Comparison of ENCODE assay signal across 8 cellular contexts in genomic region chr1:226000493-226000981, GRCh38. TPM values are rescaled to one million over a fixed set of nuclear protein-coding genes. Genes with fewer than 3 reads are reported as not detected.
DNase-seq lines count a peak whose midpoint lies in the region; ATAC-seq, FAIRE-seq and TF ChIP-seq lines count a peak whose summit lies in the region.
"Not testable (repeated sequence)": the region's sequence is repeated elsewhere in the genome, so short reads cannot be mapped to it uniquely, and the experiment has no call there.

No MANE protein-coding gene starts in this region.

- peaks cover 85% of the 10 kb centered on the region for H3K4me1 ChIP-seq in CD8-positive, alpha-beta T cell (ENCODE audit: insufficient read depth, low read length)
- H3K4me1 ChIP-seq in MM.1S (ENCODE audit: low read length) (peaks cover 29% of the 10 kb centered on the region), endodermal cell (ENCODE audit: control insufficient read depth, insufficient read depth, low read length) (peaks cover 23% of the 10 kb centered on the region)
- not testable (repeated sequence) for H3K4me1 ChIP-seq in small intestine (ENCODE audit: control insufficient read depth in 2 of 2, insufficient read depth in 1 of 2, low read depth in 1 of 2, low read length in 1 of 2)

- peaks cover 23% of the 10 kb centered on the region for H3K36me3 Mint-ChIP-seq in CD8-positive, alpha-beta T cell
- peaks cover 26% of the 10 kb centered on the region for H3K36me3 Mint-ChIP-seq in activated B cell treated with CpG ODN at 0.5 μM for 24 hours (ENCODE audit: low read depth)
- not testable (repeated sequence) for H3K36me3 Mint-ChIP-seq in activated naive CD8-positive, alpha-beta T cell; endodermal cell (ENCODE audit: low read depth); memory B cell; type B pancreatic cell

- not testable (repeated sequence) for H3K27me3 ChIP-seq in CD8-positive, alpha-beta T cell (ENCODE audit: insufficient read depth, low read length); MM.1S (replicated peaks; ENCODE audit: insufficient read depth, low read length); endodermal cell (ENCODE audit: control insufficient read depth, insufficient read depth, low read length, poor library complexity, severe bottlenecking); small intestine (ENCODE audit: control insufficient read depth in 2 of 2, insufficient read depth in 2 of 2, low read length in 2 of 2)

- not testable (repeated sequence) for H3K27me3 Mint-ChIP-seq in CD8-positive, alpha-beta T cell (ENCODE audit: low read depth); activated B cell treated with CpG ODN at 0.5 μM for 24 hours; activated naive CD8-positive, alpha-beta T cell; endodermal cell (ENCODE audit: insufficient read depth); memory B cell; type B pancreatic cell

- WGBS in endodermal cell (ENCODE audit: insufficient coverage in 1 of 2, insufficient read length in 1 of 2), 2 experiments = 89 to 96% methylated on average over 17 to 21 of the region's 21 CpGs
- WGBS in small intestine, 3 donors = 86 to 90% (median 86%) methylated on average over 21 of the region's 21 CpGs

- H3K27ac ChIP-seq in CD8-positive, alpha-beta T cell (ENCODE audit: low read depth, low read length) = peak overlapping the region; percentile 99
- H3K27ac ChIP-seq in MM.1S (ENCODE audit: low read length) (peak overlapping the region; percentile 96; the same call in 1 of the 2 replicates), small intestine (ENCODE audit: low read depth in 1 of 2, low read length in 1 of 2) (peak overlapping the region; percentile 79 to 100)
- not testable (repeated sequence) for H3K27ac ChIP-seq in endodermal cell (ENCODE audit: low read depth, low read length)

- not testable (repeated sequence) for H3K36me3 ChIP-seq in CD8-positive, alpha-beta T cell (ENCODE audit: insufficient read depth, low read length); MM.1S (replicated peaks; ENCODE audit: insufficient read depth, low read length); small intestine (ENCODE audit: control insufficient read depth in 2 of 2, insufficient read depth in 2 of 2, low read length in 2 of 2)
- peaks cover 13% of the 10 kb centered on the region for H3K36me3 ChIP-seq in endodermal cell (ENCODE audit: control insufficient read depth, insufficient read depth, low read length)

- H3K4me3 Mint-ChIP-seq in CD8-positive, alpha-beta T cell = peak overlapping the region; percentile 100
- H3K4me3 Mint-ChIP-seq in activated B cell treated with CpG ODN at 0.5 μM for 24 hours (peak overlapping the region; percentile 100), memory B cell (peak overlapping the region; percentile 100), type B pancreatic cell (peak overlapping the region; percentile 100)
- H3K4me3 Mint-ChIP-seq in activated naive CD8-positive, alpha-beta T cell = peak overlapping the region; percentile 100
- H3K4me3 Mint-ChIP-seq in endodermal cell = not testable (repeated sequence)

- peaks cover 20% of the 10 kb centered on the region for H3F3A ChIP-seq in MM.1S (ENCODE audit: insufficient read depth, low read length)

- peak overlapping the region; percentile 100 for H3K27ac Mint-ChIP-seq in CD8-positive, alpha-beta T cell
- H3K27ac Mint-ChIP-seq in activated B cell treated with CpG ODN at 0.5 μM for 24 hours = peak overlapping the region; percentile 100
- H3K27ac Mint-ChIP-seq in activated naive CD8-positive, alpha-beta T cell = peak overlapping the region; percentile 100
- peak overlapping the region; percentile 92 for H3K27ac Mint-ChIP-seq in endodermal cell
- peak overlapping the region; percentile 100 for H3K27ac Mint-ChIP-seq in memory B cell
- peak overlapping the region; percentile 99 for H3K27ac Mint-ChIP-seq in type B pancreatic cell

- H3K4me2 ChIP-seq in MM.1S (ENCODE audit: low read depth, low read length) = peak overlapping the region; percentile 83

- not testable (repeated sequence) for H4K20me1 ChIP-seq in MM.1S (ENCODE audit: insufficient read depth, low read length)

- CTCF ChIA-PET in CD8-positive, alpha-beta T cell (lab: Charles Lee) = interaction anchor here (0.9 to 2.0 kb wide), 2 partner anchors 13 to 64 kb away, joined by 3 to 16 read pairs; no protein-coding TSS in a partner anchor
- CTCF ChIA-PET in activated B cell treated with CpG ODN at 0.5 μM for 24 hours (lab: Charles Lee) = interaction anchor here (0.8 to 6.6 kb wide), 3 partner anchors 62 to 533 kb away, joined by 3 to 56 read pairs (median 8); partner anchors contain the start of gene H3-3A

- intact Hi-C loops in CD8-positive, alpha-beta T cell (cut with DNase I, micrococcal nuclease) = loop anchor here in 1 of 2 experiments (5.0 kb wide), 1 partner anchor 937 kb away; no protein-coding TSS in a partner anchor
- intact Hi-C loops in activated B cell treated with CpG ODN at 0.5 μM for 24 hours (cut with micrococcal nuclease) = loop anchor here (5.0 kb wide), 1 partner anchor 187 kb away; the partner anchor contains the start of gene ACBD3

- not testable (repeated sequence) for TF ChIP-seq CTCF in CD8-positive, alpha-beta T cell (IDR thresholded peaks at IDR 0.05); MM.1S (IDR thresholded peaks at IDR 0.05; ENCODE audit: low read length); activated B cell treated with CpG ODN at 0.5 μM for 24 hours (IDR thresholded peaks at IDR 0.05); endodermal cell (conservative IDR thresholded peaks at IDR 0.05); type B pancreatic cell (conservative IDR thresholded peaks at IDR 0.05)

- peak overlapping the region; percentile 55; the same call in 1 of the 2 replicates for H2AFZ ChIP-seq in MM.1S (ENCODE audit: low read length)

- POLR2A ChIA-PET in CD8-positive, alpha-beta T cell (lab: Charles Lee) = interaction anchor here (0.6 to 3.1 kb wide), 21 partner anchors 12 to 1818 kb away, joined by 3 to 195 read pairs (median 8); partner anchors contain the start of genes H3-3A, LBR, PYCR2 and SRP9
- POLR2A ChIA-PET in activated B cell treated with CpG ODN at 0.5 μM for 24 hours (lab: Charles Lee) = interaction anchor here (0.9 to 15.0 kb wide), 26 partner anchors 10 to 574 kb away, joined by 3 to 617 read pairs (median 10); partner anchors contain the start of genes H3-3A, LBR, PYCR2 and SRP9

- H3K4me1 Mint-ChIP-seq in CD8-positive, alpha-beta T cell (ENCODE audit: low read depth) = peaks cover 73% of the 10 kb centered on the region
- H3K4me1 Mint-ChIP-seq in activated B cell treated with CpG ODN at 0.5 μM for 24 hours (peaks cover 83% of the 10 kb centered on the region), endodermal cell (peaks cover 34% of the 10 kb centered on the region), memory B cell (peaks cover 41% of the 10 kb centered on the region), type B pancreatic cell (ENCODE audit: unreplicated experiment) (peaks cover 34% of the 10 kb centered on the region)
- H3K4me1 Mint-ChIP-seq in activated naive CD8-positive, alpha-beta T cell (ENCODE audit: low read depth) = peaks cover 76% of the 10 kb centered on the region

- not testable (repeated sequence) for ATAC-seq in CD8-positive, alpha-beta T cell; activated B cell treated with CpG ODN at 0.5 μM for 24 hours (ENCODE audit: low read depth); memory B cell (ENCODE audit: low read depth)

- peak overlapping the region; percentile 91 for H3K9ac ChIP-seq in MM.1S (ENCODE audit: low read length)
- not testable (repeated sequence) for H3K9ac ChIP-seq in endodermal cell (ENCODE audit: extremely low read depth, low read length, poor library complexity, severe bottlenecking)

- H3K79me2 ChIP-seq in MM.1S (ENCODE audit: low read length) = peaks cover 36% of the 10 kb centered on the region

- H3K9me3 ChIP-seq in CD8-positive, alpha-beta T cell (ENCODE audit: low read length); MM.1S (replicated peaks; ENCODE audit: insufficient read depth, low read length); endodermal cell (ENCODE audit: control insufficient read depth, low read length); small intestine (ENCODE audit: control insufficient read depth, low read depth): not testable (repeated sequence)

- not testable (repeated sequence) for H3K9me2 ChIP-seq in MM.1S (replicated peaks; ENCODE audit: insufficient read depth, low read length)

- peak overlapping the region; percentile 66 for H3K4me3 ChIP-seq in CD8-positive, alpha-beta T cell (ENCODE audit: low read depth, low read length)
- H3K4me3 ChIP-seq in MM.1S (ENCODE audit: low read length) (peak overlapping the region; percentile 67), endodermal cell (ENCODE audit: low read length) (peak overlapping the region; percentile 78)
- H3K4me3 ChIP-seq in small intestine (ENCODE audit: low read depth in 1 of 2, low read length in 2 of 2) = not testable (repeated sequence)

- FAIRE-seq in small intestine (lab: Jason Lieb, UNC) = not testable (repeated sequence)

- not testable (repeated sequence) for H3K9me3 Mint-ChIP-seq in CD8-positive, alpha-beta T cell; activated B cell treated with CpG ODN at 0.5 μM for 24 hours; activated naive CD8-positive, alpha-beta T cell (ENCODE audit: low read depth); endodermal cell; memory B cell; type B pancreatic cell

- peak in 2 of 7 experiments; percentile 22 to 40 for DNase-seq in CD8-positive, alpha-beta T cell
- not testable (repeated sequence) for DNase-seq in MM.1S; activated B cell treated with CpG ODN at 0.5 μM for 24 hours; endodermal cell; memory B cell (ENCODE audit: low spot score in 2 of 2); small intestine; type B pancreatic cell (ENCODE audit: extremely low spot score, unreplicated experiment)

RNA-seq across cellular contexts. Expression of gene SDE2, which starts 1.4 kb away (rescaled TPM):
- total RNA-seq in CD8-positive, alpha-beta T cell = 10 to 100 TPM; 53.3 to 55.3 TPM
- 21.1 and 21.8 TPM in 2 replicates for total RNA-seq in activated B cell treated with CpG ODN at 0.5 μM for 24 hours
- 10 to 100 TPM; 19.0 to 21.6 TPM for total RNA-seq in endodermal cell
- 13.3 TPM for polyA plus RNA-seq in endodermal cell (2013, experiment 1 of 2)
- polyA plus RNA-seq in endodermal cell (2013, experiment 2 of 2) = 12.3 TPM
- 10 to 100 TPM in 1 of 3 donors, 1 to 10 TPM in 2; 7.8 to 10.9 (median 8.5) TPM for polyA plus RNA-seq in small intestine
- total RNA-seq in type B pancreatic cell (ENCODE audit: low replicate concordance) = 15.0 and 15.1 TPM in 2 replicates

RNA-seq across cellular contexts. Expression of gene LEFTY2, which starts 59.5 kb away (rescaled TPM):
- total RNA-seq in CD8-positive, alpha-beta T cell = not detected
- total RNA-seq in activated B cell treated with CpG ODN at 0.5 μM for 24 hours (not detected in 2 replicates), endodermal cell (100 to 1,000 TPM; 272 to 938 TPM), type B pancreatic cell (ENCODE audit: low replicate concordance) (not detected in 2 replicates)
- polyA plus RNA-seq in endodermal cell (2013, experiment 1 of 2) = 318 TPM
- polyA plus RNA-seq in endodermal cell (2013, experiment 2 of 2) = 376 TPM
- under 1 TPM in 1 of 3 donors, not detected in 2; 0.01 TPM for polyA plus RNA-seq in small intestine

Comparison
In these comparisons a context has a peak if more than half of its experiments do, and no peak if none do; other contexts are left out.
1. RNA of gene LEFTY2, which starts 59.5 kb away (total RNA-seq): 272 to 938 TPM in endodermal cell; not detected in CD8-positive, alpha-beta T cell, not detected in activated B cell treated with CpG ODN at 0.5 μM for 24 hours and not detected in type B pancreatic cell; every median in the first group is over 100 times any median in the second.
2. Peak in every context shown above with its lines, with median percentiles within 50 percentile points of each other: H3K27ac Mint-ChIP-seq.